In genomic region chr5:97478513-97478912, GRCh38 we compare ENCODE assay signal across 2 cellular contexts.
TF ChIP-seq lines count a peak whose summit lies in the region.

No MANE protein-coding gene starts in this region.

TF ChIP-seq in liver, 16 proteins besides CTCF, POLR2A, EP300 and RAD21:
- TF ChIP-seq REST (IDR thresholded peaks at IDR 0.05) = no peak
- TF ChIP-seq, protein P1, sequence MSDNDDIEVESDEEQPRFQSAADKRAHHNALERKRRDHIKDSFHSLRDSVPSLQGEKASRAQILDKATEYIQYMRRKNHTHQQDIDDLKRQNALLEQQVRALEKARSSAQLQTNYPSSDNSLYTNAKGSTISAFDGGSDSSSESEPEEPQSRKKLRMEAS (IDR thresholded peaks at IDR 0.05) = no peak
- TF ChIP-seq NR2F2 (IDR thresholded peaks at IDR 0.05) = peak; percentile 39
- no peak for TF ChIP-seq SP1 (IDR thresholded peaks at IDR 0.05)
- TF ChIP-seq, protein P2, sequence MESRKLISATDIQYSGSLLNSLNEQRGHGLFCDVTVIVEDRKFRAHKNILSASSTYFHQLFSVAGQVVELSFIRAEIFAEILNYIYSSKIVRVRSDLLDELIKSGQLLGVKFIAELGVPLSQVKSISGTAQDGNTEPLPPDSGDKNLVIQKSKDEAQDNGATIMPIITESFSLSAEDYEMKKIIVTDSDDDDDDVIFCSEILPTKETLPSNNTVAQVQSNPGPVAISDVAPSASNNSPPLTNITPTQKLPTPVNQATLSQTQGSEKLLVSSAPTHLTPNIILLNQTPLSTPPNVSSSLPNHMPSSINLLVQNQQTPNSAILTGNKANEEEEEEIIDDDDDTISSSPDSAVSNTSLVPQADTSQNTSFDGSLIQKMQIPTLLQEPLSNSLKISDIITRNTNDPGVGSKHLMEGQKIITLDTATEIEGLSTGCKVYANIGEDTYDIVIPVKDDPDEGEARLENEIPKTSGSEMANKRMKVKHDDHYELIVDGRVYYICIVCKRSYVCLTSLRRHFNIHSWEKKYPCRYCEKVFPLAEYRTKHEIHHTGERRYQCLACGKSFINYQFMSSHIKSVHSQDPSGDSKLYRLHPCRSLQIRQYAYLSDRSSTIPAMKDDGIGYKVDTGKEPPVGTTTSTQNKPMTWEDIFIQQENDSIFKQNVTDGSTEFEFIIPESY (IDR thresholded peaks at IDR 0.05) = no peak

TF ChIP-seq in HepG2, 621 proteins besides CTCF, POLR2A, EP300 and RAD21:
- TF ChIP-seq CCAR2 (optimal IDR thresholded peaks at IDR 0.05; ENCODE audit: low read depth, low read length) = no peak
